ENCODE assay signal across 13 cellular contexts in genomic region chr1:113053344-113054138, GRCh38.
"Had no signal": no experiment of that assay in that cellular context is flagged by ENCODE, and none has a peak within 500 bp of the region (broad histone marks: within the 10 kb centered on the region; RNA-seq: fewer than 3 reads in every experiment).

No MANE protein-coding gene starts in this region.

- H3K9me3 Mint-ChIP-seq: activated CD4-positive, alpha-beta memory T cell treated with anti-CD3 and anti-CD28 coated beads, Interleukin-2, amount 10 ng/mL, durations not matched to agents 7 days and 5 days; activated T-cell treated with anti-CD3 and anti-CD28 coated beads, Interleukin-2, amount 50 U/mL, for 24 hours; neural progenitor cell had no signal

- H3K79me2 ChIP-seq: hepatocyte had no signal

- H2AFZ ChIP-seq: hepatocyte, neural progenitor cell had no signal

- H3K27ac Mint-ChIP-seq: activated CD4-positive, alpha-beta memory T cell treated with anti-CD3 and anti-CD28 coated beads, Interleukin-2, amount 10 ng/mL, durations not matched to agents 7 days and 5 days; activated CD4-positive, alpha-beta T cell treated with anti-CD3 and anti-CD28 coated beads for 36 hours; activated T-cell treated with anti-CD3 and anti-CD28 coated beads, Interleukin-2, amount 50 U/mL, for 24 hours; neural progenitor cell had no signal

- H3K4me3 Mint-ChIP-seq: activated CD4-positive, alpha-beta memory T cell treated with anti-CD3 and anti-CD28 coated beads, Interleukin-2, amount 10 ng/mL, durations not matched to agents 7 days and 5 days; activated CD4-positive, alpha-beta T cell treated with anti-CD3 and anti-CD28 coated beads for 36 hours; activated T-cell treated with anti-CD3 and anti-CD28 coated beads, Interleukin-2, amount 50 U/mL, for 24 hours; neural progenitor cell had no signal

- FAIRE-seq: urothelium cell line had no signal

- H3K9me3 ChIP-seq: esophagus muscularis mucosa, ovary, sigmoid colon had no signal

- H3K27me3 ChIP-seq: esophagus muscularis mucosa, hepatocyte, neural progenitor cell, ovary, sigmoid colon had no signal

- H3K4me1 Mint-ChIP-seq: activated CD4-positive, alpha-beta T cell treated with anti-CD3 and anti-CD28 coated beads for 36 hours had no signal

- ATAC-seq: activated CD4-positive, alpha-beta T cell treated with anti-CD3 and anti-CD28 coated beads for 36 hours had no signal

- H3K27ac ChIP-seq: esophagus muscularis mucosa, hepatocyte, neural progenitor cell, ovary, sigmoid colon had no signal

- H3K36me3 ChIP-seq: esophagus muscularis mucosa, neural progenitor cell, ovary, sigmoid colon had no signal

- H3K4me2 ChIP-seq: hepatocyte, neural progenitor cell had no signal

- H3K36me3 Mint-ChIP-seq: neural progenitor cell had no signal

- DNase-seq: activated CD4-positive, alpha-beta memory T cell treated with anti-CD3 and anti-CD28 coated beads, Interleukin-2, amount 10 ng/mL, durations not matched to agents 7 days and 5 days; activated CD4-positive, alpha-beta T cell treated with anti-CD3 and anti-CD28 coated beads for 36 hours; activated effector memory CD4-positive, alpha-beta T cell treated with Interleukin-2 at 50 U/mL for 16 hours; activated naive CD4-positive, alpha-beta T cell treated with anti-CD3 and anti-CD28 coated beads, Interleukin-2, amount 50 U/mL, for 16 hours; activated T-cell treated with anti-CD3 and anti-CD28 coated beads, Interleukin-2, amount 50 U/mL, for 24 hours; ovary; sigmoid colon; stimulated activated CD4-positive, alpha-beta T cell treated with anti-CD3 and anti-CD28 coated beads, Interleukin-1b, Interleukin-23, amount 100 ng/mL, for 48 hours; T1000 had no signal

- H3K4me3 ChIP-seq: esophagus muscularis mucosa, hepatocyte, neural progenitor cell, ovary, sigmoid colon had no signal

- H3K4me1 ChIP-seq: esophagus muscularis mucosa, sigmoid colon had no signal

- H3K9ac ChIP-seq: neural progenitor cell had no signal

- H3K27me3 Mint-ChIP-seq: activated CD4-positive, alpha-beta memory T cell treated with anti-CD3 and anti-CD28 coated beads, Interleukin-2, amount 10 ng/mL, durations not matched to agents 7 days and 5 days; activated CD4-positive, alpha-beta T cell treated with anti-CD3 and anti-CD28 coated beads for 36 hours; activated T-cell treated with anti-CD3 and anti-CD28 coated beads, Interleukin-2, amount 50 U/mL, for 24 hours had no signal
